8 cellular contexts compared by ENCODE assay signal in genomic region chr16:85303354-85303883, GRCh38.
DNase-seq lines count a peak whose midpoint lies in the region; ATAC-seq and TF ChIP-seq lines count a peak whose summit lies in the region.

No MANE protein-coding gene starts in this region.

- H3K27ac Mint-ChIP-seq in stimulated activated effector memory CD8-positive, alpha-beta T cell treated with anti-CD3 and anti-CD28 coated beads, Interleukin-12 subunit alpha, Interleukin-12 subunit beta, amount 100 ng/mL, for 72 hours: no peak overlapping the region

- H4K20me1 ChIP-seq in MM.1S (ENCODE audit: insufficient read depth, low read length): no peaks in the 10 kb centered on the region

- DNase-seq in CMK (ENCODE audit: low read depth): peak; percentile 79
- no peak for DNase-seq in MM.1S
- DNase-seq in activated CD4-positive, alpha-beta T cell treated with anti-CD3 and anti-CD28 coated beads, Interleukin-2, amount 50 U/mL, for 4 hours: peak; percentile 62 to 64
- peak; percentile 63 for DNase-seq in mucosa of gallbladder (ENCODE audit: low spot score)
- DNase-seq in stimulated activated effector memory CD8-positive, alpha-beta T cell treated with anti-CD3 and anti-CD28 coated beads, Interleukin-12 subunit alpha, Interleukin-12 subunit beta, amount 100 ng/mL, for 72 hours (ENCODE audit: low spot score in 2 of 2): peak; percentile 69 to 87

- H3K27ac ChIP-seq in MM.1S (ENCODE audit: low read length) (no peak overlapping the region), ectodermal cell (ENCODE audit: insufficient read depth, low read depth, low read length, poor library complexity, severe bottlenecking) (no peak overlapping the region)

- H3K36me3 Mint-ChIP-seq in stimulated activated effector memory CD8-positive, alpha-beta T cell treated with anti-CD3 and anti-CD28 coated beads, Interleukin-12 subunit alpha, Interleukin-12 subunit beta, amount 100 ng/mL, for 72 hours: no peaks in the 10 kb centered on the region

- H3K9me3 Mint-ChIP-seq in stimulated activated effector memory CD8-positive, alpha-beta T cell treated with anti-CD3 and anti-CD28 coated beads, Interleukin-12 subunit alpha, Interleukin-12 subunit beta, amount 100 ng/mL, for 72 hours: no peaks in the 10 kb centered on the region

- H3K4me3 ChIP-seq in MM.1S (ENCODE audit: low read length) (no peak overlapping the region), ectodermal cell (ENCODE audit: insufficient read depth, low read depth, low read length) (peak overlapping the region; percentile 27)

- H3K9me3 ChIP-seq in MM.1S (replicated peaks; ENCODE audit: insufficient read depth, low read length) (no peaks in the 10 kb centered on the region), ectodermal cell (ENCODE audit: control insufficient read depth, low read length) (no peaks in the 10 kb centered on the region)

- H3K9me2 ChIP-seq in MM.1S (replicated peaks; ENCODE audit: insufficient read depth, low read length): no peaks in the 10 kb centered on the region

- ATAC-seq in stimulated activated effector memory CD8-positive, alpha-beta T cell treated with anti-CD3 and anti-CD28 coated beads, Interleukin-12 subunit alpha, Interleukin-12 subunit beta, amount 100 ng/mL, for 72 hours: peak; percentile 48
- no peak for ATAC-seq in HG02571 (IDR thresholded peaks at IDR 0.05; ENCODE audit: unreplicated experiment)
- ATAC-seq in HG02588 (IDR thresholded peaks at IDR 0.05; ENCODE audit: unreplicated experiment): no peak

- no peak overlapping the region for H3K4me2 ChIP-seq in MM.1S (ENCODE audit: low read depth, low read length)

- peak overlapping the region; percentile 54 for H3K4me3 Mint-ChIP-seq in stimulated activated effector memory CD8-positive, alpha-beta T cell treated with anti-CD3 and anti-CD28 coated beads, Interleukin-12 subunit alpha, Interleukin-12 subunit beta, amount 100 ng/mL, for 72 hours

- H3K4me1 Mint-ChIP-seq in stimulated activated effector memory CD8-positive, alpha-beta T cell treated with anti-CD3 and anti-CD28 coated beads, Interleukin-12 subunit alpha, Interleukin-12 subunit beta, amount 100 ng/mL, for 72 hours: peaks cover 20% of the 10 kb centered on the region

- no peaks in the 10 kb centered on the region for H3F3A ChIP-seq in MM.1S (ENCODE audit: insufficient read depth, low read length)

- TF ChIP-seq CTCF in MM.1S (IDR thresholded peaks at IDR 0.05; ENCODE audit: low read length): peak; percentile 24

- no peak overlapping the region for H3K9ac ChIP-seq in MM.1S (ENCODE audit: low read length)

- H3K27me3 ChIP-seq in MM.1S (replicated peaks; ENCODE audit: insufficient read depth, low read length): peaks cover 71% of the 10 kb centered on the region
- peaks cover 27% of the 10 kb centered on the region for H3K27me3 ChIP-seq in ectodermal cell (ENCODE audit: control insufficient read depth, insufficient read depth, low read length, poor library complexity, severe bottlenecking)

- H3K4me1 ChIP-seq in MM.1S (ENCODE audit: low read length): peaks cover 11% of the 10 kb centered on the region; the same call in 1 of the 2 replicates
- peaks cover 12% of the 10 kb centered on the region for H3K4me1 ChIP-seq in ectodermal cell (ENCODE audit: control insufficient read depth, insufficient read depth, low read length)

- H3K36me3 ChIP-seq in MM.1S (replicated peaks; ENCODE audit: insufficient read depth, low read length) (no peaks in the 10 kb centered on the region), ectodermal cell (ENCODE audit: control insufficient read depth, insufficient read depth, low read length) (no peaks in the 10 kb centered on the region)

- H2AFZ ChIP-seq in MM.1S (ENCODE audit: low read length): no peak overlapping the region

- WGBS in ectodermal cell, 2 experiments: 46 to 47% methylated on average over 36 of the region's 36 CpGs

- H3K79me2 ChIP-seq in MM.1S (ENCODE audit: low read length): no peaks in the 10 kb centered on the region
